ENCODE assay signal across 16 cellular contexts in the genomic region with DNA sequence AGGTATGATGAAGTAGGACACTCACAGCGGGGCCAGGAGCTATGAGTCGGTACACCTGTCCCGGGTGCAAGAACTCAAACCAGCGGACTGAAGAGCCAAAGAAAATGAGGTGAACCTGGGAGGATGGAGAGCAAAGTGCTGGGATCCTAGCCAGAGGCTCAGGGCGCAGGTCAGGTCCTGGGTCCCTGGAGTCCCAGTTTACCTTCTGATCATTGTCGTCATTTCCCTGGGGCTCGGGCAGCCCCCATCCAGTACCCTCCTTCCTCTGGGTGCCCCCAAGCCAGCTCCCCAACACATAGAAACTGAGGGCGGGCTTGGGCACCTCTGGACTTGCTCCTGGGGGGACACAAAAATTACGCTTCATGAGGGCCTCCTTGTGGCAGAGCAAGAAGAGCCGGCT. TPM values are rescaled to one million over a fixed set of nuclear protein-coding genes. Genes with fewer than 3 reads are reported as not detected.
DNase-seq lines count a peak whose midpoint lies in the region; ATAC-seq and TF ChIP-seq lines count a peak whose summit lies in the region.
"Had no signal": no experiment of that assay in that cellular context is flagged by ENCODE, and none has a peak within 500 bp of the region (broad histone marks: within the 10 kb centered on the region; RNA-seq: fewer than 3 reads in every experiment).

No MANE protein-coding gene starts in this region.

- TF ChIP-seq EP300 in stomach (IDR thresholded peaks at IDR 0.05) = no peak

- ATAC-seq in effector memory CD8-positive, alpha-beta T cell (replicated peaks) = no peak
- ATAC-seq: CD8-positive, alpha-beta T cell; GM12878 had no signal

- H3K4me1 Mint-ChIP-seq in effector memory CD8-positive, alpha-beta T cell (ENCODE audit: low read depth in 2 of 2) = peaks cover 15 to 33% of the 10 kb centered on the region in 2 donors

- no peak overlapping the region for H3K4me2 ChIP-seq in neuronal stem cell (ENCODE audit: insufficient read depth, low read length, poor library complexity, severe bottlenecking)

- no peak overlapping the region for H2BK15ac ChIP-seq in neuronal stem cell (ENCODE audit: low read length)

- H3K9me3 ChIP-seq in neuronal stem cell (replicated peaks in 1 of 2; ENCODE audit: control insufficient read depth in 2 of 2, insufficient read depth in 1 of 2, low read depth in 1 of 2, low read length in 2 of 2) = no peaks in the 10 kb centered on the region
- no peaks in the 10 kb centered on the region for H3K9me3 ChIP-seq in stomach
- H3K9me3 ChIP-seq: HAP-1 had no signal

- H3K9ac ChIP-seq in neuronal stem cell (ENCODE audit: low read depth, low read length, poor library complexity) = no peak overlapping the region

- WGBS in neuronal stem cell (ENCODE audit: extremely low coverage in 2 of 2, insufficient read length in 2 of 2, insufficient replicate concordance in 1 of 2), 2 donors = no CpG with 5 or more reads among the region's 10 CpGs
- WGBS in stomach, 5 donors = 96 to 98% (median 97%) methylated on average over 10 of the region's 10 CpGs

- H3K4me3 Mint-ChIP-seq in effector memory CD8-positive, alpha-beta T cell = no peak overlapping the region
- H3K4me3 Mint-ChIP-seq: CD8-positive, alpha-beta T cell had no signal

- H4K8ac ChIP-seq in neuronal stem cell (ENCODE audit: low read depth, low read length) = no peak overlapping the region

- H3K4me1 ChIP-seq in neuronal stem cell (ENCODE audit: control insufficient read depth in 2 of 2, insufficient read depth in 1 of 2, low read depth in 1 of 2, low read length in 2 of 2) (peaks cover 0 to 4% of the 10 kb centered on the region in 2 donors), stomach (peaks cover 2 to 8% (median 7%) of the 10 kb centered on the region in 4 donors)

- no peak overlapping the region for H3K4me3 ChIP-seq in neuronal stem cell (ENCODE audit: low read length in 2 of 2)
- no peak overlapping the region for H3K4me3 ChIP-seq in stomach
- H3K4me3 ChIP-seq: GM12878, HAP-1 had no signal

- H3K79me1 ChIP-seq in neuronal stem cell (ENCODE audit: low read depth, low read length) = no peaks in the 10 kb centered on the region

- no peaks in the 10 kb centered on the region for H3K27me3 ChIP-seq in neuronal stem cell (ENCODE audit: control insufficient read depth in 3 of 3, insufficient read depth in 3 of 3, low read depth in 1 of 3, low read length in 3 of 3)
- no peaks in the 10 kb centered on the region for H3K27me3 ChIP-seq in stomach

- H3K18ac ChIP-seq in neuronal stem cell (ENCODE audit: low read length) = no peak overlapping the region

- H3K27ac ChIP-seq in neuronal stem cell (replicated peaks; ENCODE audit: low read length) (no peak overlapping the region), stomach (no peak overlapping the region)

- no peak overlapping the region for H2BK120ac ChIP-seq in neuronal stem cell (ENCODE audit: low read depth, low read length)

- no peaks in the 10 kb centered on the region for H3K9me3 Mint-ChIP-seq in effector memory CD8-positive, alpha-beta T cell
- H3K9me3 Mint-ChIP-seq: CD8-positive, alpha-beta T cell had no signal

- no peak overlapping the region for H2AFZ ChIP-seq in neuronal stem cell (ENCODE audit: low read length)

- no peaks in the 10 kb centered on the region for H3K27me3 Mint-ChIP-seq in effector memory CD8-positive, alpha-beta T cell

- intact Hi-C loops in stomach (cut with DNase I; ENCODE audit: low total_unique reads) = no loop called here

- H2AK5ac ChIP-seq in neuronal stem cell (ENCODE audit: low read depth, low read length) = no peak overlapping the region

- H3K36me3 Mint-ChIP-seq in effector memory CD8-positive, alpha-beta T cell (ENCODE audit: insufficient read depth) = peaks cover 93% of the 10 kb centered on the region

- TF ChIP-seq POLR2A in stomach (IDR thresholded peaks at IDR 0.05) = no peak

- H2BK5ac ChIP-seq in neuronal stem cell (ENCODE audit: low read length) = peak overlapping the region; percentile 62

- no peak overlapping the region for H3K4ac ChIP-seq in neuronal stem cell (ENCODE audit: low read length)

- no peak overlapping the region for H3K14ac ChIP-seq in neuronal stem cell (ENCODE audit: low read length)

- no peak overlapping the region for H4K91ac ChIP-seq in neuronal stem cell (ENCODE audit: low read depth, low read length, poor library complexity)

- H3K23ac ChIP-seq in neuronal stem cell (ENCODE audit: low read depth, low read length, poor library complexity) = no peak overlapping the region

- H3K36me3 ChIP-seq in neuronal stem cell (replicated peaks in 1 of 2; ENCODE audit: control insufficient read depth in 2 of 2, insufficient read depth in 2 of 2, low read length in 2 of 2) (peaks cover 51 to 95% of the 10 kb centered on the region in 2 donors), stomach (peaks cover 95 to 98% (median 96%) of the 10 kb centered on the region in 4 donors)

- no peak for TF ChIP-seq CTCF in stomach (IDR thresholded peaks at IDR 0.05)

- H2BK12ac ChIP-seq in neuronal stem cell (ENCODE audit: low read length) = no peak overlapping the region

- DNase-seq in effector memory CD8-positive, alpha-beta T cell = no peak
- DNase-seq in islet precursor cell (peak; percentile 45), neuronal stem cell (ENCODE audit: low spot score) (no peak), NCI-H226 (no peak), stomach (no peak)
- DNase-seq in activated CD4-positive, CD25-positive, alpha-beta regulatory T cell treated with anti-CD3 and anti-CD28 coated beads, Interleukin-2, amount 50 U/mL, for 72 hours = no peak
- DNase-seq in stimulated activated naive CD4-positive, alpha-beta T cell treated with Interleukin-2 at 50 U/mL for 16 hours (lab: John Stamatoyannopoulos, UW) = no peak
- DNase-seq: C1 segment of cervical spinal cord; CD8-positive, alpha-beta T cell; DMS 273 treated with DMSO at 0.1 percent for 48 hours; DMS79; EL; GDM1; GOT3 had no signal

- peak overlapping the region; percentile 44 to 54 for H3K27ac Mint-ChIP-seq in effector memory CD8-positive, alpha-beta T cell
- H3K27ac Mint-ChIP-seq: CD8-positive, alpha-beta T cell had no signal

RNA-seq across cellular contexts. Expression of a gene that starts 16.2 kb away (rescaled TPM):
- polyA plus RNA-seq in neuronal stem cell (2013, experiment 1 of 2) = 11.1 TPM
- polyA plus RNA-seq in neuronal stem cell (2013, experiment 2 of 2) = 12.0 TPM
- 100 to 1,000 TPM in 1 of 5 donors, 10 to 100 TPM in 4; 12.9 to 105 (median 40.1) TPM for total RNA-seq in stomach
- 1 to 10 TPM; 3.7 to 9.9 (median 9.7) TPM for polyA plus RNA-seq in stomach

RNA-seq across cellular contexts. Expression of a gene that starts 17.4 kb away (rescaled TPM):
- polyA plus RNA-seq in neuronal stem cell (2013, experiment 1 of 2) = 19.9 TPM
- polyA plus RNA-seq in neuronal stem cell (2013, experiment 2 of 2) = 17.2 TPM
- 10 to 100 TPM in 4 of 5 donors, 1 to 10 TPM in 1; 5.9 to 68.7 (median 25.3) TPM for total RNA-seq in stomach
- 10 to 100 TPM in 1 of 3 donors, 1 to 10 TPM in 2; 4.6 to 10.2 (median 6.3) TPM for polyA plus RNA-seq in stomach

RNA-seq across cellular contexts. Expression of a gene that starts 21.3 kb away (rescaled TPM):
- 213 TPM for polyA plus RNA-seq in neuronal stem cell (2013, experiment 1 of 2)
- polyA plus RNA-seq in neuronal stem cell (2013, experiment 2 of 2) = 209 TPM
- 10 to 100 TPM in 2 of 5 donors, 1 to 10 TPM in 3; 1.0 to 66.0 (median 2.3) TPM for total RNA-seq in stomach
- polyA plus RNA-seq in stomach = 10 to 100 TPM in 2 of 3 donors, 1 to 10 TPM in 1; 8.2 to 24.9 (median 10.7) TPM

RNA-seq across cellular contexts. Expression of a gene that starts 41.7 kb away (rescaled TPM):
- 1.8 TPM for polyA plus RNA-seq in neuronal stem cell (2013, experiment 1 of 2)
- polyA plus RNA-seq in neuronal stem cell (2013, experiment 2 of 2) = 1.7 TPM
- 10 to 100 TPM in 2 of 5 donors, 1 to 10 TPM in 2, under 1 TPM in 1; 0.58 to 70.1 (median 4.6) TPM for total RNA-seq in stomach
- 1 to 10 TPM; 6.6 to 9.2 (median 7.9) TPM for polyA plus RNA-seq in stomach

RNA-seq across cellular contexts. Expression of a gene that starts 55.5 kb away (rescaled TPM):
- 14.8 TPM for polyA plus RNA-seq in neuronal stem cell (2013, experiment 1 of 2)
- 15.2 TPM for polyA plus RNA-seq in neuronal stem cell (2013, experiment 2 of 2)
- total RNA-seq in stomach = 10 to 100 TPM in 3 of 5 donors, 1 to 10 TPM in 2; 5.2 to 37.6 (median 14.9) TPM
- polyA plus RNA-seq in stomach = 10 to 100 TPM in 1 of 3 donors, 1 to 10 TPM in 2; 6.3 to 10.3 (median 8.0) TPM
